8 cellular contexts compared by ENCODE assay signal in the genomic region with DNA sequence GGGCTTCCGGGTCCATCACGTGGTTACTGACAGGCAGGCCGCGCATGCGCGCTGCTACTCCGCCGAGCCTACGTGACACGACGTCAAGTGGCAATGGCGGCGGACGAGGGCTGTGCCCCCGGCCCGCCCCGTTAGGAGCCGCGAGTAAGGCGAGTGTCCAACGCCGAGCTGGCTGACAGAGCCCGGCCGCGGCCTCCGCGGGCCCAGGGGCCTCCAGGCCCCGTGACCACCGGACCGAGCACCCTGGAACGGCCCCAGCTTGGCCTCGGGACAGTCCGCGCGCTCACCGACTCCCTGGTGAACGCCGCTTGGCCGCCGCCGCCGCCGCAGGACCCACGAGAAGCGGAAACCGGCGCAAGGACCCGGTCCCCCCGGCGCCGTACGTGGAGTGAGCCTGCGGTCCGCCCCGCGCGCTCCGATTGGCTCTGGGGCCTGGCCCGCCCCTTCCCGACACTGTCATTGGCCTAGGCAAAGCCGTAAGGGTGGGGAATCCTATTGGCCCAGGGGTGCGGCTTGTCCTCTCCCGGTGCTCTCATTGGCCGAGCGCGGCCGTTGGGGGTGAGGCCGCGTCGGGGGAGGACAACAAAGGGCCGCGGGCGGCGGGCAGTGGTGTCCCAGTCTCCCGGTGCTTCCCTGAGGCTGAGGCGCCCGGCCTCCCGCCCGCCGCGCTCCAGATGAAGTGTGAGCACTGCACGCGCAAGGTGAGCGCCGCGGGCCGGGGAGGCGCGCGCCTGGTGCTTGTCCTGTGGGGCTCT. TPM values are rescaled to one million over a fixed set of nuclear protein-coding genes. Genes with fewer than 3 reads are reported as not detected.
DNase-seq lines count a peak whose midpoint lies in the region; ATAC-seq, FAIRE-seq and TF ChIP-seq lines count a peak whose summit lies in the region.

A gene (plus strand): TSS at position 612 of the 755 bp plus-strand sequence. CDS start 63 bp downstream, at position 675.

- H3K9me3 ChIP-seq in kidney (ENCODE audit: control insufficient read depth in 1 of 2, low read length in 2 of 2), result no peaks in the 10 kb centered on the region

- H3K36me3 ChIP-seq in kidney (ENCODE audit: control insufficient read depth in 1 of 2, insufficient read depth in 2 of 2, low read length in 2 of 2), result peaks cover 8 to 14% of the 10 kb centered on the region in 2 donors

- H3K9ac ChIP-seq in kidney (ENCODE audit: low read length in 2 of 2), result peak within 1 kb of the TSS; percentile 74 to 97

- peaks cover 4 to 9% of the 10 kb centered on the region in 2 donors for H3K4me1 ChIP-seq in kidney (ENCODE audit: control insufficient read depth in 1 of 2, insufficient read depth in 1 of 2, low read depth in 1 of 2, low read length in 2 of 2)

- ATAC-seq in GM19043 (IDR thresholded peaks at IDR 0.05; ENCODE audit: low read depth, unreplicated experiment) (peak; percentile 90), HG03378 (IDR thresholded peaks at IDR 0.05; ENCODE audit: unreplicated experiment) (peak; percentile 88)

- intact Hi-C loops in kidney (cut with DNase I), result no loop called here

- DNase-seq in AG10803 (ENCODE audit: low read depth) (peak; percentile 99), NCI-H460 (ENCODE audit: extremely low read depth, low read depth) (peak; percentile 98), cerebellar nuclear complex (lab: John Stamatoyannopoulos, UW) (peak; percentile 95 to 98), kidney (peak; percentile 99)
- peak; percentile 95 for DNase-seq in activated CD4-positive, CD25-positive, alpha-beta regulatory T cell treated with anti-CD3 and anti-CD28 coated beads, Interleukin-2, amount 50 U/mL, for 72 hours
- DNase-seq in stimulated activated CD4-positive, alpha-beta T cell treated with anti-CD3 and anti-CD28 coated beads, Interleukin-15, amount 100 ng/mL, for 24 hours, result peak; percentile 98

- H3K4me3 ChIP-seq in AG10803 (ENCODE audit: low read length) (peak within 1 kb of the TSS; percentile 86), kidney (ENCODE audit: low read length in 2 of 2) (peak within 1 kb of the TSS; percentile 66 to 85)

- H3K27ac ChIP-seq in kidney (ENCODE audit: low read depth in 2 of 2, low read length in 2 of 2), result peak within 1 kb of the TSS; percentile 100

- no peak for TF ChIP-seq CTCF in AG10803 (conservative IDR thresholded peaks at IDR 0.05; ENCODE audit: low read length)
- TF ChIP-seq CTCF in kidney (IDR thresholded peaks at IDR 0.05; ENCODE audit: borderline replicate concordance, extremely low read depth, insufficient read depth), result no peak

- FAIRE-seq in kidney (lab: Jason Lieb, UNC), result peak; percentile 60

RNA-seq across cellular contexts. Expression of the gene that starts here (rescaled TPM):
- total RNA-seq in NCI-H460 (2014; rRNA removed; shearing (Covaris generic)), result 26.6 and 37.7 TPM in 2 replicates
- 39.3 and 56.5 TPM in 2 replicates for polyA plus RNA-seq in NCI-H460 (2014; cell fraction: nucleus; rRNA removed)
- total RNA-seq in kidney, result 45.8 TPM
- 29.1 TPM for polyA plus RNA-seq in kidney (ENCODE audit: insufficient read depth, low read depth, low replicate concordance)

Comparison
In these comparisons a context has a peak if more than half of its experiments do, and no peak if none do; other contexts are left out.
1. Peak in every context shown above with its lines: DNase-seq, ATAC-seq, H3K4me3 ChIP-seq and H3K27ac ChIP-seq.